Comparison of ENCODE assay signal across 8 cellular contexts in genomic region chr4:42656986-42657792, GRCh38. TPM values are rescaled to one million over a fixed set of nuclear protein-coding genes. Genes with fewer than 3 reads are reported as not detected.
DNase-seq lines count a peak whose midpoint lies in the region; ATAC-seq and TF ChIP-seq lines count a peak whose summit lies in the region.

Gene ATP8A1 (minus strand): TSS chr4:42657105. CDS start chr4:42656873, 232 bp downstream.

- TF ChIP-seq EP300 in tibial nerve (IDR thresholded peaks at IDR 0.05), result peak in 1 of 2 donors; percentile 87

- H3K79me2 ChIP-seq in trophoblast cell (ENCODE audit: control insufficient read depth, insufficient read depth, low read length, poor library complexity), result peaks cover 2% of the 10 kb centered on the region

- H3K27me3 ChIP-seq in adipocyte (replicated peaks; ENCODE audit: control insufficient read depth, insufficient read depth, low read length) (peaks cover 4% of the 10 kb centered on the region), heart left ventricle (no peaks in the 10 kb centered on the region), trophoblast cell (ENCODE audit: insufficient read depth, low read length) (no peaks in the 10 kb centered on the region), tibial nerve (no peaks in the 10 kb centered on the region)

- peak within 1 kb of the TSS; percentile 100 for H3K4me2 ChIP-seq in trophoblast cell (ENCODE audit: low read length)

- no peak within 1 kb of the TSS for H2AK5ac ChIP-seq in trophoblast cell (ENCODE audit: low read length)

- peak within 1 kb of the TSS; percentile 67 for H2BK12ac ChIP-seq in trophoblast cell (ENCODE audit: low read length)

- H3K9me3 ChIP-seq in adipocyte (ENCODE audit: control insufficient read depth, low read length) (no peaks in the 10 kb centered on the region), heart left ventricle (peaks cover 0 to 5% (median 0%) of the 10 kb centered on the region in 12 donors), trophoblast cell (ENCODE audit: insufficient read depth, low read depth, low read length) (no peaks in the 10 kb centered on the region), tibial nerve (no peaks in the 10 kb centered on the region)

- ATAC-seq in HG02852 (IDR thresholded peaks at IDR 0.05; ENCODE audit: unreplicated experiment), result peak; percentile 67
- ATAC-seq in heart left ventricle, result peak; percentile 95 to 98 (median 98)

- H4K12ac ChIP-seq in trophoblast cell (ENCODE audit: low read depth, low read length), result peak within 1 kb of the TSS; percentile 1

- peak within 1 kb of the TSS; percentile 57 for H3K4ac ChIP-seq in trophoblast cell (ENCODE audit: low read depth, low read length)

- no peak for TF ChIP-seq CTCF in GM13976 (IDR thresholded peaks at IDR 0.05; ENCODE audit: borderline replicate concordance, control extremely low read depth, extremely low read depth, insufficient read depth, missing control alignments)
- peak in 2 of 12 donors; percentile 3 to 15 for TF ChIP-seq CTCF in heart left ventricle (IDR thresholded peaks at IDR 0.05)
- TF ChIP-seq CTCF in tibial nerve (IDR thresholded peaks at IDR 0.05), result peak in 2 of 5 experiments; percentile 15 to 46

- H3K4me1 ChIP-seq in adipocyte (ENCODE audit: control insufficient read depth, insufficient read depth, low read length), result peaks cover 27% of the 10 kb centered on the region
- peaks cover 8 to 48% (median 29%) of the 10 kb centered on the region in 12 donors for H3K4me1 ChIP-seq in heart left ventricle
- H3K4me1 ChIP-seq in trophoblast cell (ENCODE audit: control insufficient read depth in 1 of 2, insufficient read depth in 2 of 2, low read length in 2 of 2), result peaks cover 2 to 3% of the 10 kb centered on the region in 2 experiments
- peaks cover 0 to 38% (median 21%) of the 10 kb centered on the region in 4 donors for H3K4me1 ChIP-seq in tibial nerve

- DNase-seq in GM13976 (ENCODE audit: low spot score), result peak; percentile 98
- DNase-seq in NCI-H1436 treated with DMSO at 0.1 percent for 48 hours (lab: John Stamatoyannopoulos, UW), result peak; percentile 71
- peak; percentile 89 for DNase-seq in T follicular helper cell (ENCODE audit: low read depth)
- peak; percentile 97 for DNase-seq in adipocyte (ENCODE audit: low read depth)
- peak; percentile 94 to 96 (median 95) for DNase-seq in heart left ventricle
- peak; percentile 85 to 92 for DNase-seq in trophoblast cell
- DNase-seq in tibial nerve (ENCODE audit: low spot score in 2 of 2), result peak; percentile 88 to 90

- in situ Hi-C loops in GM13976 (cut with MboI; ENCODE audit: low sequenced_read_pairs, unreplicated experiment), result no loop called here

- no peaks in the 10 kb centered on the region for H3K36me3 ChIP-seq in adipocyte (ENCODE audit: control insufficient read depth, insufficient read depth, low read length, severe bottlenecking)
- no peaks in the 10 kb centered on the region for H3K36me3 ChIP-seq in heart left ventricle
- H3K36me3 ChIP-seq in trophoblast cell (ENCODE audit: control insufficient read depth in 1 of 2, insufficient read depth in 2 of 2, low read length in 2 of 2), result no peaks in the 10 kb centered on the region
- no peaks in the 10 kb centered on the region for H3K36me3 ChIP-seq in tibial nerve

- TF ChIP-seq POLR2A in heart left ventricle (IDR thresholded peaks at IDR 0.05), result peak in 1 of 2 donors; percentile 64
- peak; percentile 32 to 64 for TF ChIP-seq POLR2A in tibial nerve (IDR thresholded peaks at IDR 0.05)

- peak within 1 kb of the TSS; percentile 74 for H3K14ac ChIP-seq in trophoblast cell (ENCODE audit: low read length)

- H3K23ac ChIP-seq in trophoblast cell (ENCODE audit: low read length), result no peak within 1 kb of the TSS

- peak within 1 kb of the TSS; percentile 82 for H2AFZ ChIP-seq in trophoblast cell (ENCODE audit: insufficient read depth, low read length, poor library complexity)

- peak within 1 kb of the TSS; percentile 69 for H4K91ac ChIP-seq in trophoblast cell (ENCODE audit: low read depth, low read length)

- peak within 1 kb of the TSS; percentile 94 for H3K4me3 ChIP-seq in adipocyte (ENCODE audit: low read length)
- peak within 1 kb of the TSS; percentile 69 to 90 (median 87) for H3K4me3 ChIP-seq in heart left ventricle
- H3K4me3 ChIP-seq in trophoblast cell (ENCODE audit: low read depth, low read length), result peak within 1 kb of the TSS; percentile 84
- H3K4me3 ChIP-seq in tibial nerve, result peak within 1 kb of the TSS; percentile 65 to 87 (median 79)

- H3K27ac ChIP-seq in heart left ventricle (peak within 1 kb of the TSS; percentile 75 to 96 (median 92)), trophoblast cell (ENCODE audit: low read depth, low read length) (peak within 1 kb of the TSS; percentile 90), tibial nerve (peak within 1 kb of the TSS; percentile 82 to 91 (median 90))

- 0 to 1% (median 0%) methylated on average over 19 to 68 of the region's 68 CpGs for WGBS in heart left ventricle, 4 donors
- WGBS in trophoblast cell (ENCODE audit: extremely low coverage, insufficient coverage, insufficient read length), result no CpG with 5 or more reads among the region's 68 CpGs
- WGBS in tibial nerve, 2 donors, result 0 to 1% methylated on average over 26 to 33 of the region's 68 CpGs

- H3K18ac ChIP-seq in trophoblast cell (ENCODE audit: low read length), result peak within 1 kb of the TSS; percentile 89

- H2BK5ac ChIP-seq in trophoblast cell (ENCODE audit: low read depth, low read length, poor library complexity), result peak within 1 kb of the TSS; percentile 85

- peak within 1 kb of the TSS; percentile 92 for H3K9ac ChIP-seq in adipocyte (ENCODE audit: low read length)
- H3K9ac ChIP-seq in trophoblast cell (ENCODE audit: low read length), result peak within 1 kb of the TSS; percentile 97

- peak within 1 kb of the TSS; percentile 87 for H2BK120ac ChIP-seq in trophoblast cell (ENCODE audit: insufficient read depth, low read length, poor library complexity)

- peaks cover 5% of the 10 kb centered on the region for H3K79me1 ChIP-seq in trophoblast cell (ENCODE audit: low read length)

- intact Hi-C loops in heart left ventricle (cut with DNase I), result loop anchor here in 9 of 10 donors (1.0 to 10.0 kb wide), 11 partner anchors 28 to 662 kb away; partner anchors contain the start of gene SLC30A9 (in 1 of the 9)

- peak within 1 kb of the TSS; percentile 99 for H4K8ac ChIP-seq in trophoblast cell (ENCODE audit: low read depth, low read length)

RNA-seq across cellular contexts. Expression of gene ATP8A1, which starts in this region (rescaled TPM):
- 10 to 100 TPM; 12.9 to 29.7 (median 16.6) TPM for total RNA-seq in heart left ventricle
- 1 to 10 TPM; 4.6 to 6.4 TPM for polyA plus RNA-seq in heart left ventricle
- polyA plus RNA-seq in trophoblast cell (2013), result 0.44 and 0.68 TPM in 2 replicates
- 10 to 100 TPM; 57.9 to 79.7 (median 64.9) TPM for total RNA-seq in tibial nerve

Comparison
In these comparisons a context has a peak if more than half of its experiments do, and no peak if none do; other contexts are left out.
1. Peak in every context shown above with its lines: DNase-seq, ATAC-seq, H3K4me3 ChIP-seq and H3K27ac ChIP-seq.